Comparison of ENCODE assay signal across 18 cellular contexts in the genomic region with DNA sequence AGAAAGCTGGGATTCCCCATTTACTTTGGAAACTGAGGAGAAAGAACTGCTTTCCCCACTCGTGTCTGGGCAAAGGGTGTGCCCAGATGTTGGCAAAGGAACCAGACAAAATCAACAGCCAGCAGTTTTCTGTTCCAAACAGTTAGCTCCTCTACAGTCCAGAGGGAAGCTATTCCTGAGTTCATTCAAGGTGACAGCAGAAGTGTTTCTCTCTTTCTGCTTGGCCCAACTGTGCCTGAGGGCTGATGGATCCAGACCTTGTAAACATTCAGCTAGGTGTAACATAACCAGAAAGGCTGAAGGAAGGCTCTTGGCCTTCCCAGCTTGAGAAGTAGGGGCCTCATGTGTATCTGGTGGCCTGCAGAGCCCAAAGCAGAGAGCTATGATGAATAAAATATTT.
"Had no signal": no experiment of that assay in that cellular context is flagged by ENCODE, and none has a peak within 500 bp of the region (broad histone marks: within the 10 kb centered on the region; RNA-seq: fewer than 3 reads in every experiment).

No MANE protein-coding gene starts in this region.

- ATAC-seq: gastrocnemius medialis; left lung; natural killer cell treated with Interleukin-12 subunit alpha and Interleukin-12 subunit beta and Interleukin-15 and Interleukin-18, amount 100 ng/mL, for 72 hours; psoas muscle; upper lobe of right lung had no signal

- H3K27ac Mint-ChIP-seq: activated naive CD8-positive, alpha-beta T cell treated with anti-CD3 and anti-CD28 coated beads, Interleukin-2, amount 10 ng/mL, durations not matched to agents 7 days and 5 days; dendritic cell treated with granulocyte-macrophage colony-stimulating factor and Interleukin-4, amounts not matched to agents 40 ng/mL and 50 ng/mL, for 4 days; natural killer cell treated with Interleukin-12 subunit alpha and Interleukin-12 subunit beta and Interleukin-15 and Interleukin-18, amount 100 ng/mL, for 72 hours had no signal

- H3K4me3 Mint-ChIP-seq: activated naive CD8-positive, alpha-beta T cell treated with anti-CD3 and anti-CD28 coated beads, Interleukin-2, amount 10 ng/mL, durations not matched to agents 7 days and 5 days; dendritic cell treated with granulocyte-macrophage colony-stimulating factor and Interleukin-4, amounts not matched to agents 40 ng/mL and 50 ng/mL, for 4 days; natural killer cell treated with Interleukin-12 subunit alpha and Interleukin-12 subunit beta and Interleukin-15 and Interleukin-18, amount 100 ng/mL, for 72 hours had no signal

- H3K27me3 ChIP-seq: brain microvascular endothelial cell, gastrocnemius medialis, left lung, upper lobe of right lung had no signal

- H3K4me1 ChIP-seq: gastrocnemius medialis, left lung, psoas muscle, upper lobe of right lung had no signal

- H3K9me3 ChIP-seq: gastrocnemius medialis, left lung, psoas muscle, upper lobe of right lung had no signal

- H3K27me3 Mint-ChIP-seq: activated naive CD8-positive, alpha-beta T cell treated with anti-CD3 and anti-CD28 coated beads, Interleukin-2, amount 10 ng/mL, durations not matched to agents 7 days and 5 days; dendritic cell treated with granulocyte-macrophage colony-stimulating factor and Interleukin-4, amounts not matched to agents 40 ng/mL and 50 ng/mL, for 4 days; natural killer cell treated with Interleukin-12 subunit alpha and Interleukin-12 subunit beta and Interleukin-15 and Interleukin-18, amount 100 ng/mL, for 72 hours had no signal

- H3K4me3 ChIP-seq: gastrocnemius medialis, left lung, psoas muscle, upper lobe of right lung had no signal

- H3K27ac ChIP-seq: brain microvascular endothelial cell, gastrocnemius medialis, left lung, psoas muscle, upper lobe of right lung had no signal

- DNase-seq: activated CD4-positive, alpha-beta T cell treated with anti-CD3 and anti-CD28 coated beads, Interleukin-2, amount 50 U/mL, for 1 hour; activated CD8-positive, alpha-beta memory T cell treated with anti-CD3 and anti-CD28 coated beads for 24 hours; activated naive CD4-positive, alpha-beta T cell; activated naive CD8-positive, alpha-beta T cell treated with anti-CD3 and anti-CD28 coated beads, Interleukin-2, amount 10 ng/mL, durations not matched to agents 7 days and 5 days; brain microvascular endothelial cell; cerebellar nuclear complex; effector memory CD4-positive, alpha-beta T cell; gastrocnemius medialis; islet precursor cell; left lung; mesenchymal stem cell; nucleus accumbens; psoas muscle; stimulated activated CD4-positive, alpha-beta T cell treated with anti-CD3 and anti-CD28 coated beads, Interleukin-2, amount 100 ng/mL, for 48 hours; stimulated activated naive CD4-positive, alpha-beta T cell; upper lobe of right lung had no signal

- H3K9me3 Mint-ChIP-seq: activated naive CD8-positive, alpha-beta T cell treated with anti-CD3 and anti-CD28 coated beads, Interleukin-2, amount 10 ng/mL, durations not matched to agents 7 days and 5 days; natural killer cell treated with Interleukin-12 subunit alpha and Interleukin-12 subunit beta and Interleukin-15 and Interleukin-18, amount 100 ng/mL, for 72 hours had no signal
